15 cellular contexts compared by ENCODE assay signal in the genomic region with DNA sequence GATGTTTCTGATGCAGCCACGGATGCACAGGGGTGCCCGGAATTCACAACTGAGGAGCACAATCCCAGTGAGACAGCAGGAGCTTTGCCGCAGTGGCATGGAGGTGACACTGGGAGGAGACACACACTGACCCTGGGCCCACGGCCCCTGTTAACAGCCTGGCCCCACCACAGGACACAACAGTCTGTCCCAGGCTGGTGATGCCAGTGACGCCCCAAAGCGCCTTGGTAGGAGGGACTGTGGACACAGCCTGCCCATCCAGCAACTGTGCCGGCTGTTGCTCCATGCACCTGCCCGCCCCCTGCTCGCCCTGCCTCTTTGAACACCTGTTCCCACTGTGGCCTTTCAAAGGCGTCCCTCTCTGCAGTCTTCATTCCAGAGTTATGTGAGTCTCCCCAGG. TPM values are rescaled to one million over a fixed set of nuclear protein-coding genes. Genes with fewer than 3 reads are reported as not detected.
DNase-seq lines count a peak whose midpoint lies in the region; ATAC-seq and TF ChIP-seq lines count a peak whose summit lies in the region.
"Had no signal": no experiment of that assay in that cellular context is flagged by ENCODE, and none has a peak within 500 bp of the region (broad histone marks: within the 10 kb centered on the region; RNA-seq: fewer than 3 reads in every experiment).

No MANE protein-coding gene starts in this region.

- H3K4me1 ChIP-seq in left ventricle myocardium inferior (no peaks in the 10 kb centered on the region), right lobe of liver (no peaks in the 10 kb centered on the region), ovary (ENCODE audit: insufficient read depth) (no peaks in the 10 kb centered on the region)

- H3K4me3 ChIP-seq in left ventricle myocardium inferior (no peak overlapping the region), right lobe of liver (no peak overlapping the region), ovary (no peak overlapping the region)

- no peaks in the 10 kb centered on the region for H3K27me3 Mint-ChIP-seq in activated CD4-positive, alpha-beta T cell treated with anti-CD3 and anti-CD28 coated beads, Interleukin-2, amount 10 ng/mL, durations not matched to agents 7 days and 5 days
- H3K27me3 Mint-ChIP-seq: brain had no signal

- DNase-seq in left ventricle myocardium inferior: no peak
- no peak for DNase-seq in left cardiac atrium
- DNase-seq in UCSD-AML1 (lab: John Stamatoyannopoulos, UW; ENCODE audit: unreplicated experiment): peak; percentile 37
- DNase-seq in right lobe of liver: no peak
- no peak for DNase-seq in G401 (ENCODE audit: low spot score)
- DNase-seq in activated CD4-positive, alpha-beta T cell treated with anti-CD3 and anti-CD28 coated beads, Interleukin-2, amount 10 ng/mL, durations not matched to agents 7 days and 5 days: no peak
- DNase-seq in ovary: no peak
- DNase-seq: activated CD4-positive, alpha-beta T cell treated with anti-CD3 and anti-CD28 coated beads, Interleukin-2, amount 50 U/mL, for 48 hours; activated gamma-delta T cell treated with Interleukin-2 at 50 U/mL for 16 hours; left colon; NCI-H2029 treated with DMSO at 0.1 percent for 48 hours; occipital lobe had no signal

- ATAC-seq in left cardiac atrium: no peak
- ATAC-seq in right lobe of liver: peak; percentile 38 to 76 (median 58)
- ATAC-seq in HG03342 (IDR thresholded peaks at IDR 0.05; ENCODE audit: unreplicated experiment): no peak
- ATAC-seq: left colon had no signal

- TF ChIP-seq CTCF in left ventricle myocardium inferior (IDR thresholded peaks at IDR 0.05; ENCODE audit: borderline replicate concordance) (peak; percentile 36), right lobe of liver (IDR thresholded peaks at IDR 0.05) (peak in 2 of 4 donors; percentile 11 to 28), ovary (IDR thresholded peaks at IDR 0.05) (no peak)

- no peaks in the 10 kb centered on the region for H3K27me3 ChIP-seq in left ventricle myocardium inferior (ENCODE audit: low read depth)
- no peaks in the 10 kb centered on the region for H3K27me3 ChIP-seq in right lobe of liver
- H3K27me3 ChIP-seq in ovary: no peaks in the 10 kb centered on the region

- peaks cover 2% of the 10 kb centered on the region for H3K9me3 Mint-ChIP-seq in activated CD4-positive, alpha-beta T cell treated with anti-CD3 and anti-CD28 coated beads, Interleukin-2, amount 10 ng/mL, durations not matched to agents 7 days and 5 days

- TF ChIP-seq EP300 in ovary (IDR thresholded peaks at IDR 0.05): no peak

- H3K36me3 ChIP-seq in left ventricle myocardium inferior (no peaks in the 10 kb centered on the region), right lobe of liver (no peaks in the 10 kb centered on the region), ovary (no peaks in the 10 kb centered on the region)

- POLR2A ChIA-PET in activated CD4-positive, alpha-beta T cell treated with anti-CD3 and anti-CD28 coated beads, Interleukin-2, amount 10 ng/mL, durations not matched to agents 7 days and 5 days (lab: Charles Lee): no interaction called here

- no peak overlapping the region for H3K4me3 Mint-ChIP-seq in activated CD4-positive, alpha-beta T cell treated with anti-CD3 and anti-CD28 coated beads, Interleukin-2, amount 10 ng/mL, durations not matched to agents 7 days and 5 days
- H3K4me3 Mint-ChIP-seq: brain had no signal

- WGBS in right lobe of liver (ENCODE audit: insufficient coverage, low coverage, low lambda C conversion rate, missing lambda C conversion rate): 34% methylated on average over 4 of the region's 10 CpGs
- 70 to 82% (median 77%) methylated on average over 8 to 10 of the region's 10 CpGs for WGBS in ovary, 3 donors

- H3K36me3 Mint-ChIP-seq in activated CD4-positive, alpha-beta T cell treated with anti-CD3 and anti-CD28 coated beads, Interleukin-2, amount 10 ng/mL, durations not matched to agents 7 days and 5 days (ENCODE audit: low read depth): no peaks in the 10 kb centered on the region
- H3K36me3 Mint-ChIP-seq: brain had no signal

- TF ChIP-seq POLR2A in right lobe of liver (IDR thresholded peaks at IDR 0.05): no peak
- no peak for TF ChIP-seq POLR2A in ovary (IDR thresholded peaks at IDR 0.05)

- H3K9me3 ChIP-seq in left ventricle myocardium inferior (replicated peaks) (no peaks in the 10 kb centered on the region), right lobe of liver (no peaks in the 10 kb centered on the region), ovary (no peaks in the 10 kb centered on the region)

- H3K27ac ChIP-seq in left ventricle myocardium inferior (replicated peaks) (no peak overlapping the region), right lobe of liver (no peak overlapping the region), ovary (no peak overlapping the region)
- H3K27ac ChIP-seq: KMS-11 had no signal

- in situ Hi-C loops in G401 (cut with HindIII; ENCODE audit: low sequenced_read_pairs): no loop called here

- peaks cover 6% of the 10 kb centered on the region for H3K4me1 Mint-ChIP-seq in activated CD4-positive, alpha-beta T cell treated with anti-CD3 and anti-CD28 coated beads, Interleukin-2, amount 10 ng/mL, durations not matched to agents 7 days and 5 days
- H3K4me1 Mint-ChIP-seq: brain had no signal

- intact Hi-C loops in left ventricle myocardium inferior (cut with micrococcal nuclease) (no loop called here), left cardiac atrium (cut with DNase I) (no loop called here), right lobe of liver (cut with DNase I) (no loop called here), ovary (cut with DNase I) (no loop called here)

- CTCF ChIA-PET in activated CD4-positive, alpha-beta T cell treated with anti-CD3 and anti-CD28 coated beads, Interleukin-2, amount 10 ng/mL, durations not matched to agents 7 days and 5 days (lab: Charles Lee): interaction anchor here (0.9 kb wide), 1 partner anchor 40 kb away, joined by 3 read pairs; no protein-coding TSS in a partner anchor

- no peak overlapping the region for H3K27ac Mint-ChIP-seq in activated CD4-positive, alpha-beta T cell treated with anti-CD3 and anti-CD28 coated beads, Interleukin-2, amount 10 ng/mL, durations not matched to agents 7 days and 5 days
- H3K27ac Mint-ChIP-seq: brain had no signal

RNA-seq across cellular contexts. Expression of a gene that starts 49.8 kb away (rescaled TPM):
- total RNA-seq in left ventricle myocardium inferior (43.8 TPM), left cardiac atrium (10 to 100 TPM; 76.3 to 78.7 TPM), right lobe of liver (10 to 100 TPM; 25.2 to 86.4 (median 75.2) TPM), ovary (100 to 1,000 TPM in 3 of 7 donors, 10 to 100 TPM in 4; 53.7 to 178 (median 97.3) TPM)
- 25.8 and 35.8 TPM in 2 replicates for total RNA-seq in G401 (2014; rRNA removed; shearing (Covaris generic))
- 100 to 1,000 TPM; 155 to 167 TPM for total RNA-seq in activated CD4-positive, alpha-beta T cell treated with anti-CD3 and anti-CD28 coated beads, Interleukin-2, amount 10 ng/mL, durations not matched to agents 7 days and 5 days
- 10 to 100 TPM; 45.4 to 79.0 TPM for polyA plus RNA-seq in ovary

Comparison
In these comparisons a context has a peak if more than half of its experiments do, and no peak if none do; other contexts are left out.
1. ATAC-seq: peak in right lobe of liver (4 of 4); none in left cardiac atrium (0 of 2) and HG03342 (single experiment).